In the genomic region with DNA sequence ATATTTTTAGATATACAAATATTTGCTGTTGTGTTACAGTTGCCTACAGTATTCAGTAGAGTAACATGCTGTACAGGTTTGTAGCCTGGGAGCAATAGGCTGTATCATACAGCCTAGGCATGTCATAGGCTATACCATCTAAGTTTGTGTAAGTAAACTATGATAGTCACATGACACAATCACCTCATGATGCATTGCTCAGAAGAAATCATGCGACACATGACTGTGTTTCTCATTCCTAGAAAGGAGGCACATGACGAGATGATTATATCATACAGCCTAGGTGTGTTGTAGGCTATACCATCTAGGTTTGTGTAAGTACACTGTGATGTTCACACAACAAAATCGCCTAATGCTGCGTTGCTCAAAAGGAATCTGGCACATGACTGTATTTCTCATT, we compare ENCODE assay signal across 17 cellular contexts.
"Had no signal": no experiment of that assay in that cellular context is flagged by ENCODE, and none has a peak within 500 bp of the region (broad histone marks: within the 10 kb centered on the region; RNA-seq: fewer than 3 reads in every experiment).

No MANE protein-coding gene starts in this region.

- H3K27ac ChIP-seq: left lung, pancreas, testis, upper lobe of right lung, VCaP had no signal

- FAIRE-seq: pancreas had no signal

- ATAC-seq: activated CD8-positive, alpha-beta T cell treated with anti-CD3 and anti-CD28 coated beads, Interleukin-2, amount 10 ng/mL, durations not matched to agents 7 days and 5 days; left lung; pancreas; stimulated activated naive CD8-positive, alpha-beta T cell treated with anti-CD3 and anti-CD28 coated beads, Interleukin-15, amount 100 ng/mL, for 72 hours; T-cell; upper lobe of right lung had no signal

- H3K36me3 ChIP-seq: pancreas had no signal

- H3K4me1 ChIP-seq: left lung, testis, upper lobe of right lung had no signal

- H3K4me3 ChIP-seq: left lung, pancreas, testis, upper lobe of right lung had no signal

- H3K27me3 ChIP-seq: left lung, pancreas, testis, upper lobe of right lung had no signal

- DNase-seq: activated CD4-positive, alpha-beta T cell treated with anti-CD3 and anti-CD28 coated beads for 48 hours; activated CD8-positive, alpha-beta memory T cell treated with anti-CD3 and anti-CD28 coated beads, Interleukin-2, amount 50 U/mL, for 48 hours; activated CD8-positive, alpha-beta T cell treated with anti-CD3 and anti-CD28 coated beads, Interleukin-2, amount 10 ng/mL, durations not matched to agents 7 days and 5 days; activated naive CD4-positive, alpha-beta T cell treated with anti-CD3 and anti-CD28 coated beads for 36 hours; effector memory CD4-positive, alpha-beta T cell; head of caudate nucleus; islet precursor cell; left lung; mesendoderm; nephron progenitor cell; pancreas; stimulated activated CD4-positive, alpha-beta T cell treated with anti-CD3 and anti-CD28 coated beads, Interleukin-2, amount 100 ng/mL, for 48 hours; stimulated activated naive CD8-positive, alpha-beta T cell treated with anti-CD3 and anti-CD28 coated beads, Interleukin-15, amount 100 ng/mL, for 72 hours; T-cell; testis; upper lobe of right lung had no signal

- H3K9me3 ChIP-seq: left lung, pancreas, testis, upper lobe of right lung had no signal
